Comparison of ENCODE assay signal across 8 cellular contexts in the genomic region with DNA sequence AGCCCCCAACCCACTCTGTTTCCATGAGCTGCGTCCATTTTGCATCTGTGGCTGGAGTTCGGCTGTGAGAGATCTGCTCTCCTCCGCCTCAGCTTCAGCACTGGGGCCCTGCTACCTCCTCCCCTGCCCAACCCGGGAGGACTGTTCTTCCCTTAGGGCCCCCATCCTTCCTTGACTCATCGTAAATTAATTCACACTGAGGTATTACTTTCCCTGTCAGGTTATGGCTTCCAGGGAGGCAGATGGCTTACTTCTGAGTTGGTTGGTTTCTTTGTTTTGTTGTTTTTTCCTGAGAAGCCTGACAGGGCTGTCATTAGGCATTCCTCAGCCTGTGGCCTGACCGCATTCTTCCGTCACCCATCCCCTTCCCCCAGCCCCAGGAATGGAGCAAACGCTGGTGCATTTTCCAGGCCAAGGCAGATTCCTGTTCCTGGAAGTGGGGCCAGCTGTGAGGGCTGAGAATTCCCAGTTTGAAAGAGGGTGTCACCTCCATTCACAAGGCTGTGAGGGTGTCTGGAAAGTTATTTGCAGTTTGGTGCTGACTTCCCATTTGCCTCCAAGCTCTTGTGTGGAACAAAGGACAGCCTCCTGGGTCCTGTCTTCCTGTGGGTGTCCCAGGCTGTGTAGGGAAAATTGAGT. TPM values are rescaled to one million over a fixed set of nuclear protein-coding genes. Genes with fewer than 3 reads are reported as not detected.
DNase-seq lines count a peak whose midpoint lies in the region; ATAC-seq and TF ChIP-seq lines count a peak whose summit lies in the region.

No MANE protein-coding gene starts in this region.

- H3K9me3 ChIP-seq in BE2C = no peaks in the 10 kb centered on the region

- H3K36me3 ChIP-seq in BE2C = no peaks in the 10 kb centered on the region

- peaks cover 17% of the 10 kb centered on the region for H3K36me3 Mint-ChIP-seq in nephron progenitor cell (ENCODE audit: low read depth)

- H3K27me3 ChIP-seq in BE2C = no peaks in the 10 kb centered on the region

- H3K27ac ChIP-seq in epithelial cell of prostate = peak overlapping the region; percentile 91

- no peak for ATAC-seq in HG02938 (IDR thresholded peaks at IDR 0.05; ENCODE audit: unreplicated experiment)

- peak overlapping the region; percentile 100 for H3K27ac Mint-ChIP-seq in nephron progenitor cell

- DNase-seq in AG08395 (ENCODE audit: low spot score) = peak; percentile 91
- peak; percentile 98 for DNase-seq in NCI-H226
- DNase-seq in epithelial cell of prostate (ENCODE audit: low read depth, low spot score) = peak; percentile 80
- DNase-seq in nephron progenitor cell = peak; percentile 67
- DNase-seq in BE2C = no peak
- DNase-seq in NCI-H1092 treated with DMSO at 0.1 percent for 48 hours (lab: John Stamatoyannopoulos, UW) = no peak
- no peak for DNase-seq in NCI-H748 treated with DMSO at 0.1 percent for 48 hours (lab: John Stamatoyannopoulos, UW)

- H3K4me3 ChIP-seq in BE2C (ENCODE audit: low read depth, low read length) = no peak overlapping the region

- H3K9me3 Mint-ChIP-seq in nephron progenitor cell = peaks cover 32% of the 10 kb centered on the region

- H3K4me3 Mint-ChIP-seq in nephron progenitor cell = peak overlapping the region; percentile 7

- no peaks in the 10 kb centered on the region for H3K27me3 Mint-ChIP-seq in nephron progenitor cell (ENCODE audit: low read depth, poor library complexity)

- peaks cover 70% of the 10 kb centered on the region for H3K4me1 Mint-ChIP-seq in nephron progenitor cell

- TF ChIP-seq CTCF in nephron progenitor cell (IDR thresholded peaks at IDR 0.05) (no peak), BE2C (IDR thresholded peaks at IDR 0.05; ENCODE audit: low read depth, low read length) (no peak)

- no peaks in the 10 kb centered on the region; the same call in 1 of the 2 replicates for H3K4me1 ChIP-seq in BE2C

RNA-seq across cellular contexts. Expression of a gene that starts 11.6 kb away (rescaled TPM):
- not detected for polyA plus RNA-seq in BE2C (2012; ENCODE audit: insufficient read depth, insufficient read length, low read depth)

RNA-seq across cellular contexts. Expression of a gene that starts 24.1 kb away (rescaled TPM):
- 0.68 TPM for polyA plus RNA-seq in BE2C (2012; ENCODE audit: insufficient read depth, insufficient read length, low read depth)

Comparison
In these comparisons a context has a peak if more than half of its experiments do, and no peak if none do; other contexts are left out.
1. DNase-seq: peak in AG08395 (single experiment), NCI-H226 (single experiment), epithelial cell of prostate (single experiment) and nephron progenitor cell (single experiment); none in BE2C (single experiment), NCI-H1092 treated with DMSO at 0.1 percent for 48 hours (single experiment) and NCI-H748 treated with DMSO at 0.1 percent for 48 hours (single experiment).